In genomic region chr17:43401293-43401692, GRCh38 we compare ENCODE assay signal across 9 cellular contexts. TPM values are rescaled to one million over a fixed set of nuclear protein-coding genes. Genes with fewer than 3 reads are reported as not detected.
DNase-seq lines count a peak whose midpoint lies in the region; ATAC-seq, FAIRE-seq and TF ChIP-seq lines count a peak whose summit lies in the region.
"Had no signal": no experiment of that assay in that cellular context is flagged by ENCODE, and none has a peak within 500 bp of the region (broad histone marks: within the 10 kb centered on the region; RNA-seq: fewer than 3 reads in every experiment).

No MANE protein-coding gene starts in this region.

- TF ChIP-seq CTCF in natural killer cell (IDR thresholded peaks at IDR 0.05) (no peak), bronchial epithelial cell (IDR thresholded peaks at IDR 0.05; ENCODE audit: insufficient read depth, low read length, severe bottlenecking) (no peak), lung (IDR thresholded peaks at IDR 0.05; ENCODE audit: control extremely low read depth, extremely low read depth) (no peak)

- H3K36me3 ChIP-seq in bronchial epithelial cell (ENCODE audit: control insufficient read depth, insufficient read depth, low read length) (peaks cover 13% of the 10 kb centered on the region), lung (ENCODE audit: control insufficient read depth in 2 of 2, insufficient read depth in 2 of 2, low read length in 2 of 2) (no peaks in the 10 kb centered on the region), aorta (ENCODE audit: control insufficient read depth in 1 of 2, insufficient read depth in 2 of 2, low read length in 1 of 2) (no peaks in the 10 kb centered on the region)

- intact Hi-C loops in natural killer cell (cut with micrococcal nuclease) (no loop called here), aorta (cut with DNase I) (no loop called here)

- WGBS in lung, 2 donors: 58 to 84% methylated on average over 2 of the region's 2 CpGs
- WGBS in aorta, 2 donors: 4 to 8% methylated on average over 2 of the region's 2 CpGs

- H3K27ac ChIP-seq in lung (ENCODE audit: low read depth in 1 of 2, low read length in 1 of 2) (peak overlapping the region in 1 of 2 donors; percentile 41), aorta (ENCODE audit: low read depth in 1 of 2, low read length in 2 of 2) (no peak overlapping the region)

- no peak for DNase-seq in natural killer cell
- DNase-seq in natural killer cell treated with Interleukin-12 subunit alpha and Interleukin-12 subunit beta and Interleukin-15 and Interleukin-18, amount 100 ng/mL, for 72 hours (ENCODE audit: low spot score): no peak
- DNase-seq in bronchial epithelial cell (ENCODE audit: low read depth): peak; percentile 90
- DNase-seq in lung (ENCODE audit: low spot score): no peak
- peak; percentile 82 to 88 for DNase-seq in aorta
- no peak for DNase-seq in NAMALWA (ENCODE audit: low spot score)
- DNase-seq in activated effector memory CD4-positive, alpha-beta T cell treated with anti-CD3 and anti-CD28 coated beads, Interleukin-2, amount 50 U/mL, for 16 hours: no peak
- DNase-seq: DMS79 treated with DMSO at 0.1 percent for 48 hours had no signal

- ATAC-seq in natural killer cell: no peak
- no peak for ATAC-seq in natural killer cell treated with Interleukin-12 subunit alpha and Interleukin-12 subunit beta and Interleukin-15 and Interleukin-18, amount 100 ng/mL, for 72 hours
- ATAC-seq in lung (ENCODE audit: insufficient read depth, low FRiP score): peak; percentile 68
- ATAC-seq in aorta (ENCODE audit: low FRiP score): peak; percentile 70
- ATAC-seq in HG02571 (IDR thresholded peaks at IDR 0.05; ENCODE audit: unreplicated experiment): no peak

- H3K4me3 ChIP-seq in bronchial epithelial cell (ENCODE audit: low read depth, low read length): peak overlapping the region; percentile 90
- H3K4me3 ChIP-seq in lung: no peak overlapping the region
- no peak overlapping the region for H3K4me3 ChIP-seq in aorta (ENCODE audit: low read length in 2 of 2)

- no peaks in the 10 kb centered on the region for H3K36me3 Mint-ChIP-seq in natural killer cell
- H3K36me3 Mint-ChIP-seq in natural killer cell treated with Interleukin-12 subunit alpha and Interleukin-12 subunit beta and Interleukin-15 and Interleukin-18, amount 100 ng/mL, for 72 hours: no peaks in the 10 kb centered on the region

- peak; percentile 89 for FAIRE-seq in bronchial epithelial cell (lab: Jason Lieb, UNC)

- peaks cover 17 to 19% of the 10 kb centered on the region in 2 donors for H3K4me1 Mint-ChIP-seq in natural killer cell
- H3K4me1 Mint-ChIP-seq in natural killer cell treated with Interleukin-12 subunit alpha and Interleukin-12 subunit beta and Interleukin-15 and Interleukin-18, amount 100 ng/mL, for 72 hours (ENCODE audit: low read depth in 2 of 2): peaks cover 10 to 13% of the 10 kb centered on the region in 2 donors

- no peaks in the 10 kb centered on the region for H3K27me3 Mint-ChIP-seq in natural killer cell (ENCODE audit: low read depth in 2 of 2)
- H3K27me3 Mint-ChIP-seq in natural killer cell treated with Interleukin-12 subunit alpha and Interleukin-12 subunit beta and Interleukin-15 and Interleukin-18, amount 100 ng/mL, for 72 hours: no peaks in the 10 kb centered on the region

- H3K4me3 Mint-ChIP-seq in natural killer cell: peak overlapping the region; percentile 59
- no peak overlapping the region for H3K4me3 Mint-ChIP-seq in natural killer cell treated with Interleukin-12 subunit alpha and Interleukin-12 subunit beta and Interleukin-15 and Interleukin-18, amount 100 ng/mL, for 72 hours

- H3K4me1 ChIP-seq in lung (ENCODE audit: control insufficient read depth in 2 of 2, insufficient read depth in 2 of 2, low read length in 2 of 2) (peaks cover 0 to 11% of the 10 kb centered on the region in 2 donors), aorta (ENCODE audit: control insufficient read depth in 1 of 2, insufficient read depth in 2 of 2, low read length in 2 of 2) (no peaks in the 10 kb centered on the region)

- H3K27me3 ChIP-seq in bronchial epithelial cell (ENCODE audit: control insufficient read depth, insufficient read depth, low read length): no peaks in the 10 kb centered on the region
- no peaks in the 10 kb centered on the region for H3K27me3 ChIP-seq in lung (ENCODE audit: control insufficient read depth, insufficient read depth)
- H3K27me3 ChIP-seq in aorta (ENCODE audit: control insufficient read depth in 1 of 2, insufficient read depth in 2 of 2, low read length in 1 of 2): no peaks in the 10 kb centered on the region

- no peaks in the 10 kb centered on the region for H3K9me3 Mint-ChIP-seq in natural killer cell
- no peaks in the 10 kb centered on the region for H3K9me3 Mint-ChIP-seq in natural killer cell treated with Interleukin-12 subunit alpha and Interleukin-12 subunit beta and Interleukin-15 and Interleukin-18, amount 100 ng/mL, for 72 hours

- peak overlapping the region in 1 of 2 donors; percentile 20 for H3K27ac Mint-ChIP-seq in natural killer cell
- no peak overlapping the region for H3K27ac Mint-ChIP-seq in natural killer cell treated with Interleukin-12 subunit alpha and Interleukin-12 subunit beta and Interleukin-15 and Interleukin-18, amount 100 ng/mL, for 72 hours

- H3K9me3 ChIP-seq in lung (ENCODE audit: control insufficient read depth in 2 of 2, insufficient read depth in 1 of 2, low read length in 1 of 2) (no peaks in the 10 kb centered on the region), aorta (ENCODE audit: control insufficient read depth, low read length) (no peaks in the 10 kb centered on the region)

RNA-seq across cellular contexts. Expression of gene ARL4D, which starts 2.5 kb away (rescaled TPM):
- 1 to 10 TPM; 4.1 to 6.9 (median 5.3) TPM for total RNA-seq in natural killer cell
- total RNA-seq in natural killer cell treated with Interleukin-12 subunit alpha and Interleukin-12 subunit beta and Interleukin-15 and Interleukin-18, amount 100 ng/mL, for 72 hours: 1 to 10 TPM; 1.5 to 1.7 TPM
- total RNA-seq in bronchial epithelial cell: 71.1 and 90.3 TPM in 2 replicates
- 10 to 100 TPM; 10.3 to 16.6 TPM for total RNA-seq in lung
- 10 to 100 TPM; 16.2 to 37.8 TPM for polyA plus RNA-seq in lung
- 10 to 100 TPM in 1 of 2 donors, 1 to 10 TPM in 1; 6.9 to 14.2 TPM for total RNA-seq in aorta
- polyA plus RNA-seq in aorta: 1 to 10 TPM; 4.0 to 9.9 TPM

Comparison
In these comparisons a context has a peak if more than half of its experiments do, and no peak if none do; other contexts are left out.
1. ATAC-seq: peak in lung (single experiment) and aorta (single experiment); none in natural killer cell (0 of 3), natural killer cell treated with Interleukin-12 subunit alpha and Interleukin-12 subunit beta and Interleukin-15 and Interleukin-18, amount 100 ng/mL, for 72 hours (0 of 2) and HG02571 (single experiment).
2. DNase-seq: peak in bronchial epithelial cell (single experiment) and aorta (2 of 2); none in natural killer cell (single experiment), natural killer cell treated with Interleukin-12 subunit alpha and Interleukin-12 subunit beta and Interleukin-15 and Interleukin-18, amount 100 ng/mL, for 72 hours (single experiment), lung (single experiment), NAMALWA (single experiment) and activated effector memory CD4-positive, alpha-beta T cell treated with anti-CD3 and anti-CD28 coated beads, Interleukin-2, amount 50 U/mL, for 16 hours (single experiment).